ENCODE assay signal across 1 cellular context in genomic region chrX:1391707-1392375, GRCh38.
A peak's percentile ranks its signal among the peaks of the same experiment; 100 is the strongest.
TF ChIP-seq lines count a peak whose summit lies in the region.

Gene SLC25A6 (minus strand): TSS chrX:1392113. CDS start chrX:1392009, 104 bp downstream.

TF ChIP-seq in HepG2, 621 proteins besides CTCF, POLR2A, EP300 and RAD21 (continued from another document and continues in another):
- TF ChIP-seq ZNF513 (CRISPR knock-in tag; conservative IDR thresholded peaks at IDR 0.05) (peak; percentile 88; the same call in 1 of the 2 replicates), FOXP1 (IDR thresholded peaks at IDR 0.05) (no peak), FOXP1 (CRISPR knock-in tag; IDR thresholded peaks at IDR 0.05) (no peak), KDM3A (CRISPR knock-in tag; IDR thresholded peaks at IDR 0.05; ENCODE audit: low read depth) (no peak), CEBPB (IDR thresholded peaks at IDR 0.05; ENCODE audit: borderline replicate concordance, low read depth, low read length) (no peak), ETS1 (CRISPR knock-in tag; IDR thresholded peaks at IDR 0.05) (no peak; the same call in 1 of the 2 replicates), YEATS4 (CRISPR knock-in tag; IDR thresholded peaks at IDR 0.05; ENCODE audit: borderline replicate concordance) (peak; percentile 97), GMEB2 (CRISPR knock-in tag; IDR thresholded peaks at IDR 0.05; ENCODE audit: low read depth) (peak; percentile 54; the same call in 1 of the 2 replicates), ZNF224 (CRISPR knock-in tag; IDR thresholded peaks at IDR 0.05) (peak; percentile 86; the same call in 1 of the 2 replicates), GFI1 (CRISPR knock-in tag; IDR thresholded peaks at IDR 0.05; ENCODE audit: borderline replicate concordance) (peak; percentile 86), ZNF547 (CRISPR knock-in tag; IDR thresholded peaks at IDR 0.05) (peak; percentile 97), POLR2AphosphoS5 (IDR thresholded peaks at IDR 0.05; ENCODE audit: low read depth, low read length) (peak; percentile 53; the same call in 1 of the 2 replicates), BRCA1 (CRISPR knock-in tag; IDR thresholded peaks at IDR 0.05) (0 out of 2 replicates have a peak, but pooled peaks have one; percentile 74), ZBTB25 (CRISPR knock-in tag; IDR thresholded peaks at IDR 0.05) (no peak; the same call in 1 of the 2 replicates), ZNF382 (CRISPR knock-in tag; IDR thresholded peaks at IDR 0.05; ENCODE audit: borderline replicate concordance) (no peak), ZC3H4 (CRISPR knock-in tag; IDR thresholded peaks at IDR 0.05; ENCODE audit: borderline replicate concordance) (peak; percentile 41; the same call in 1 of the 2 replicates), ZNF607 (CRISPR knock-in tag; IDR thresholded peaks at IDR 0.05; ENCODE audit: borderline replicate concordance) (peak; percentile 52), KDM2A (CRISPR knock-in tag; IDR thresholded peaks at IDR 0.05; ENCODE audit: borderline replicate concordance, low read depth) (peak; percentile 80), PLRG1 (conservative IDR thresholded peaks at IDR 0.05) (no peak), ZNF572 (CRISPR knock-in tag; IDR thresholded peaks at IDR 0.05) (peak; percentile 81), ZBTB4 (CRISPR knock-in tag; IDR thresholded peaks at IDR 0.05; ENCODE audit: borderline replicate concordance) (no peak), ZNF740 (CRISPR knock-in tag; IDR thresholded peaks at IDR 0.05) (no peak), FOXC1 (CRISPR knock-in tag; IDR thresholded peaks at IDR 0.05; ENCODE audit: borderline replicate concordance) (no peak), ETV5 (CRISPR knock-in tag; IDR thresholded peaks at IDR 0.05; ENCODE audit: borderline replicate concordance) (peak; percentile 94), ONECUT2 (CRISPR knock-in tag; IDR thresholded peaks at IDR 0.05) (0 out of 2 replicates have a peak, but pooled peaks have one; percentile 9), ZBTB20 (CRISPR knock-in tag; IDR thresholded peaks at IDR 0.05; ENCODE audit: borderline replicate concordance, low read depth) (no peak), PITX1 (CRISPR knock-in tag; IDR thresholded peaks at IDR 0.05) (no peak), ZNF501 (CRISPR knock-in tag; IDR thresholded peaks at IDR 0.05) (peak; percentile 89), ZNF713 (CRISPR knock-in tag; IDR thresholded peaks at IDR 0.05) (no peak; the same call in none of the 2 replicates), ZNF121 (CRISPR knock-in tag; IDR thresholded peaks at IDR 0.05) (no peak), ZNF790 (CRISPR knock-in tag; IDR thresholded peaks at IDR 0.05; ENCODE audit: borderline replicate concordance) (0 out of 2 replicates have a peak, but pooled peaks have one; percentile 64), DNMT1 (CRISPR knock-in tag; IDR thresholded peaks at IDR 0.05) (peak; percentile 90; the same call in 1 of the 2 replicates), TAF1 (CRISPR knock-in tag; IDR thresholded peaks at IDR 0.05) (peak; percentile 99), ZNF136 (CRISPR knock-in tag; IDR thresholded peaks at IDR 0.05; ENCODE audit: low read depth) (no peak), ZSCAN30 (CRISPR knock-in tag; IDR thresholded peaks at IDR 0.05) (no peak), ZNF549 (CRISPR knock-in tag; IDR thresholded peaks at IDR 0.05) (no peak), MXD3 (CRISPR knock-in tag; IDR thresholded peaks at IDR 0.05) (no peak; the same call in 1 of the 2 replicates), MED1 (CRISPR knock-in tag; IDR thresholded peaks at IDR 0.05) (peak; percentile 8; the same call in 1 of the 2 replicates)
- TF ChIP-seq, protein P1, sequence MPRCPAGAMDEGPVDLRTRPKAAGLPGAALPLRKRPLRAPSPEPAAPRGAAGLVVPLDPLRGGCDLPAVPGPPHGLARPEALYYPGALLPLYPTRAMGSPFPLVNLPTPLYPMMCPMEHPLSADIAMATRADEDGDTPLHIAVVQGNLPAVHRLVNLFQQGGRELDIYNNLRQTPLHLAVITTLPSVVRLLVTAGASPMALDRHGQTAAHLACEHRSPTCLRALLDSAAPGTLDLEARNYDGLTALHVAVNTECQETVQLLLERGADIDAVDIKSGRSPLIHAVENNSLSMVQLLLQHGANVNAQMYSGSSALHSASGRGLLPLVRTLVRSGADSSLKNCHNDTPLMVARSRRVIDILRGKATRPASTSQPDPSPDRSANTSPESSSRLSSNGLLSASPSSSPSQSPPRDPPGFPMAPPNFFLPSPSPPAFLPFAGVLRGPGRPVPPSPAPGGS (CRISPR knock-in tag; IDR thresholded peaks at IDR 0.05): peak; percentile 91
- TF ChIP-seq, protein P2, sequence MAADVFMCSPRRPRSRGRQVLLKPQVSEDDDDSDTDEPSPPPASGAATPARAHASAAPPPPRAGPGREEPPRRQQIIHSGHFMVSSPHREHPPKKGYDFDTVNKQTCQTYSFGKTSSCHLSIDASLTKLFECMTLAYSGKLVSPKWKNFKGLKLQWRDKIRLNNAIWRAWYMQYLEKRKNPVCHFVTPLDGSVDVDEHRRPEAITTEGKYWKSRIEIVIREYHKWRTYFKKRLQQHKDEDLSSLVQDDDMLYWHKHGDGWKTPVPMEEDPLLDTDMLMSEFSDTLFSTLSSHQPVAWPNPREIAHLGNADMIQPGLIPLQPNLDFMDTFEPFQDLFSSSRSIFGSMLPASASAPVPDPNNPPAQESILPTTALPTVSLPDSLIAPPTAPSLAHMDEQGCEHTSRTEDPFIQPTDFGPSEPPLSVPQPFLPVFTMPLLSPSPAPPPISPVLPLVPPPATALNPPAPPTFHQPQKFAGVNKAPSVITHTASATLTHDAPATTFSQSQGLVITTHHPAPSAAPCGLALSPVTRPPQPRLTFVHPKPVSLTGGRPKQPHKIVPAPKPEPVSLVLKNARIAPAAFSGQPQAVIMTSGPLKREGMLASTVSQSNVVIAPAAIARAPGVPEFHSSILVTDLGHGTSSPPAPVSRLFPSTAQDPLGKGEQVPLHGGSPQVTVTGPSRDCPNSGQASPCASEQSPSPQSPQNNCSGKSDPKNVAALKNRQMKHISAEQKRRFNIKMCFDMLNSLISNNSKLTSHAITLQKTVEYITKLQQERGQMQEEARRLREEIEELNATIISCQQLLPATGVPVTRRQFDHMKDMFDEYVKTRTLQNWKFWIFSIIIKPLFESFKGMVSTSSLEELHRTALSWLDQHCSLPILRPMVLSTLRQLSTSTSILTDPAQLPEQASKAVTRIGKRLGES (CRISPR knock-in tag; IDR thresholded peaks at IDR 0.05; ENCODE audit: borderline replicate concordance): peak; percentile 24; the same call in 1 of the 2 replicates
- TF ChIP-seq, protein P3, sequence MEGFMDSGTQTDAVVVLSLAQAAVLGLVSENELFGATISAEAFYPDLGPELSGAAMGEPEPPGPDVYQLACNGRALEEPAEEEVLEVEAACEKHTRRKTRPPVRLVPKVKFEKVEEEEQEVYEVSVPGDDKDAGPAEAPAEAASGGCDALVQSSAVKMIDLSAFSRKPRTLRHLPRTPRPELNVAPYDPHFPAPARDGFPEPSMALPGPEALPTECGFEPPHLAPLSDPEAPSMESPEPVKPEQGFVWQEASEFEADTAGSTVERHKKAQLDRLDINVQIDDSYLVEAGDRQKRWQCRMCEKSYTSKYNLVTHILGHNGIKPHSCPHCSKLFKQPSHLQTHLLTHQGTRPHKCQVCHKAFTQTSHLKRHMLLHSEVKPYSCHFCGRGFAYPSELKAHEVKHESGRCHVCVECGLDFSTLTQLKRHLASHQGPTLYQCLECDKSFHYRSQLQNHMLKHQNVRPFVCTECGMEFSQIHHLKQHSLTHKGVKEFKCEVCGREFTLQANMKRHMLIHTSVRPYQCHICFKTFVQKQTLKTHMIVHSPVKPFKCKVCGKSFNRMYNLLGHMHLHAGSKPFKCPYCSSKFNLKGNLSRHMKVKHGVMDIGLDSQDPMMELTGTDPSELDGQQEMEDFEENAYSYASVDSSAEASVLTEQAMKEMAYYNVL (CRISPR knock-in tag; IDR thresholded peaks at IDR 0.05; ENCODE audit: borderline replicate concordance): peak; percentile 81; the same call in 1 of the 2 replicates
- TF ChIP-seq, protein P4, sequence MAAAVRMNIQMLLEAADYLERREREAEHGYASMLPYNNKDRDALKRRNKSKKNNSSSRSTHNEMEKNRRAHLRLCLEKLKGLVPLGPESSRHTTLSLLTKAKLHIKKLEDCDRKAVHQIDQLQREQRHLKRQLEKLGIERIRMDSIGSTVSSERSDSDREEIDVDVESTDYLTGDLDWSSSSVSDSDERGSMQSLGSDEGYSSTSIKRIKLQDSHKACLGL (CRISPR knock-in tag; IDR thresholded peaks at IDR 0.05): peak; percentile 90
- TF ChIP-seq, protein P5, sequence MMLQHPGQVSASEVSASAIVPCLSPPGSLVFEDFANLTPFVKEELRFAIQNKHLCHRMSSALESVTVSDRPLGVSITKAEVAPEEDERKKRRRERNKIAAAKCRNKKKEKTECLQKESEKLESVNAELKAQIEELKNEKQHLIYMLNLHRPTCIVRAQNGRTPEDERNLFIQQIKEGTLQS (CRISPR knock-in tag; IDR thresholded peaks at IDR 0.05): 0 out of 2 replicates have a peak, but pooled peaks have one; percentile 14
- TF ChIP-seq, protein P6, sequence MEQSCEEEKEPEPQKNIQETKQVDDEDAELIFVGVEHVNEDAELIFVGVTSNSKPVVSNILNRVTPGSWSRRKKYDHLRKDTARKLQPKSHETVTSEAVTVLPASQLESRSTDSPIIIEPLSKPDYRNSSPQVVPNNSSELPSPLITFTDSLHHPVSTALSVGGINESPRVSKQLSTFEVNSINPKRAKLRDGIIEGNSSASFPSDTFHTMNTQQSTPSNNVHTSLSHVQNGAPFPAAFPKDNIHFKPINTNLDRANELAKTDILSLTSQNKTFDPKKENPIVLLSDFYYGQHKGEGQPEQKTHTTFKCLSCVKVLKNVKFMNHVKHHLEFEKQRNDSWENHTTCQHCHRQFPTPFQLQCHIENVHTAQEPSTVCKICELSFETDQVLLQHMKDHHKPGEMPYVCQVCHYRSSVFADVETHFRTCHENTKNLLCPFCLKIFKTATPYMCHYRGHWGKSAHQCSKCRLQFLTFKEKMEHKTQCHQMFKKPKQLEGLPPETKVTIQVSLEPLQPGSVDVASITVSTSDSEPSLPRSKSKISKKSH (CRISPR knock-in tag; IDR thresholded peaks at IDR 0.05; ENCODE audit: borderline replicate concordance): no peak
